In genomic region chr2:17823646-17824045, GRCh38 we compare ENCODE assay signal across 12 cellular contexts. TPM values are rescaled to one million over a fixed set of nuclear protein-coding genes. Genes with fewer than 3 reads are reported as not detected.
"Had no signal": no experiment of that assay in that cellular context is flagged by ENCODE, and none has a peak within 500 bp of the region (broad histone marks: within the 10 kb centered on the region; RNA-seq: fewer than 3 reads in every experiment).

No MANE protein-coding gene starts in this region.

RNA-seq across cellular contexts. Expression of gene MSGN1, which starts 7.4 kb away (rescaled TPM):
- total RNA-seq: activated CD4-positive, alpha-beta memory T cell treated with anti-CD3 and anti-CD28 coated beads, Interleukin-2, amount 10 ng/mL, durations not matched to agents 7 days and 5 days; activated CD4-positive, alpha-beta T cell treated with anti-CD3 and anti-CD28 coated beads for 36 hours; activated CD8-positive, alpha-beta memory T cell treated with anti-CD3 and anti-CD28 coated beads for 36 hours; activated naive CD4-positive, alpha-beta T cell treated with anti-CD3 and anti-CD28 coated beads for 36 hours; activated T-helper 17 cell treated with anti-CD3 and anti-CD28 coated beads, Interleukin-2, amount 50 U/mL, for 72 hours; astrocyte; cardiac muscle cell; Peyer's patch; Right ventricle myocardium superior; SJCRH30; T-helper 2 cell treated with Interferon-gamma antibody and Interleukin-4, amounts not matched to agents 100 ng/mL and 5 ng/mL, for 36 hours had no signal
- polyA plus RNA-seq: cardiac muscle cell, SK-N-SH had no signal

RNA-seq across cellular contexts. Expression of gene KCNS3, which starts 54.8 kb away (rescaled TPM):
- total RNA-seq: activated CD4-positive, alpha-beta memory T cell treated with anti-CD3 and anti-CD28 coated beads, Interleukin-2, amount 10 ng/mL, durations not matched to agents 7 days and 5 days; activated CD8-positive, alpha-beta memory T cell treated with anti-CD3 and anti-CD28 coated beads for 36 hours; activated T-helper 17 cell treated with anti-CD3 and anti-CD28 coated beads, Interleukin-2, amount 50 U/mL, for 72 hours; T-helper 2 cell treated with Interferon-gamma antibody and Interleukin-4, amounts not matched to agents 100 ng/mL and 5 ng/mL, for 36 hours had no signal
